Comparison of ENCODE assay signal across 25 cellular contexts in genomic region chr15:71142780-71143179, GRCh38. TPM values are rescaled to one million over a fixed set of nuclear protein-coding genes. Genes with fewer than 3 reads are reported as not detected.
"Had no signal": no experiment of that assay in that cellular context is flagged by ENCODE, and none has a peak within 500 bp of the region (broad histone marks: within the 10 kb centered on the region; RNA-seq: fewer than 3 reads in every experiment).

No MANE protein-coding gene starts in this region.

- H3K9me3 ChIP-seq: gastroesophageal sphincter, lower lobe of right lung, ovary, thoracic aorta, tibial nerve, upper lobe of left lung had no signal

- H3K27ac ChIP-seq: cardiac muscle cell, coronary artery, gastroesophageal sphincter, lower lobe of right lung, ovary, thoracic aorta, tibial nerve, upper lobe of left lung had no signal

- DNase-seq: dermis blood vessel endothelial cell; effector memory CD4-positive, alpha-beta T cell; erythroblast; foreskin fibroblast; hypothalamus; immature natural killer cell; islet precursor cell; lower lobe of right lung; naive thymus-derived CD8-positive, alpha-beta T cell; nephron progenitor cell; occipital lobe; ovary; retina; stimulated activated CD4-positive, alpha-beta T cell treated with anti-CD3 and anti-CD28 coated beads, Interleukin-2, amount 100 ng/mL, for 24 hours; stimulated activated CD4-positive, alpha-beta T cell treated with anti-CD3 and anti-CD28 coated beads, Interleukin-4, amount 100 ng/mL, for 4 hours; upper lobe of left lung had no signal

- H3K4me1 ChIP-seq: lower lobe of right lung had no signal

- ATAC-seq: gastroesophageal sphincter; lower lobe of right lung; naive thymus-derived CD8-positive, alpha-beta T cell; sciatic nerve; stimulated activated memory B cell treated with anti-CD40 and anti-IgM and Interleukin-4, amounts not matched to agents 10 μg/mL and 1 μg/mL and 100 μg/mL, for 72 hours had no signal

- H3K27me3 ChIP-seq: cardiac muscle cell, gastroesophageal sphincter, ovary, tibial nerve, upper lobe of left lung had no signal

- FAIRE-seq: endothelial cell of umbilical vein, urothelium cell line had no signal

- H3K4me3 ChIP-seq: cardiac muscle cell, coronary artery, gastroesophageal sphincter, lower lobe of right lung, ovary, thoracic aorta, tibial nerve, upper lobe of left lung had no signal

- H3K36me3 ChIP-seq: cardiac muscle cell, gastroesophageal sphincter, lower lobe of right lung, ovary, thoracic aorta, tibial nerve, upper lobe of left lung had no signal

RNA-seq across cellular contexts. Expression of gene THSD4, which starts 27.5 kb away (rescaled TPM):
- total RNA-seq: naive thymus-derived CD8-positive, alpha-beta T cell had no signal
- polyA plus RNA-seq: immature natural killer cell; naive thymus-derived CD8-positive, alpha-beta T cell had no signal
